In the genomic region with DNA sequence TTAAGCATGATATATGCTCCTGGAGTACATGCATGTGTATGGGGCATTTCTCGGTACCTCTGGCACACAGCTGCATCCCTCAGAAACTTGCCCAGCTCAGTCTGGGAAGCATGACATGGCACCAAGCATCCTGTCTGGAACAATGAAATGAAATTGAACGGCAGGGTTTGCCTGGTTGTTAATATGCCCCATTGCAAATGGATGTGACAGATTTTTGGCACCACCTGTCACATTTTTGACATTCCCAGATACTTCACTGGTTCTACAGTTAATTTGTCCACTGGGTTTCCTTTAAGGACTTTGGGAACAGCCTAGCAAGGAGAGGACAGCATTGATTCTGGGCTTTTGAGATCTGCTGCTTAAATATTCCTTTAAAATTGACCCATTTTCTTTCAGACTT, we compare ENCODE assay signal across 27 cellular contexts.
"Had no signal": no experiment of that assay in that cellular context is flagged by ENCODE, and none has a peak within 500 bp of the region (broad histone marks: within the 10 kb centered on the region; RNA-seq: fewer than 3 reads in every experiment).

No MANE protein-coding gene starts in this region.

- H3K27ac Mint-ChIP-seq: activated CD4-positive, alpha-beta memory T cell treated with anti-CD3 and anti-CD28 coated beads, Interleukin-2, amount 10 ng/mL, durations not matched to agents 7 days and 5 days; activated CD4-positive, alpha-beta T cell treated with anti-CD3 and anti-CD28 coated beads, Interleukin-2, amount 10 ng/mL, durations not matched to agents 24 days and 14 days; activated T-cell treated with anti-CD3 and anti-CD28 coated beads, Interleukin-2, amount 50 U/mL, for 24 hours; dendritic cell treated with granulocyte-macrophage colony-stimulating factor and Interleukin-4, amounts not matched to agents 40 ng/mL and 50 ng/mL, for 4 days; naive thymus-derived CD4-positive, alpha-beta T cell; stimulated activated naive B cell treated with anti-CD40 and anti-IgM and Interleukin-4, amounts not matched to agents 10 μg/mL and 1 μg/mL and 100 μg/mL, for 72 hours; T-helper 1 cell treated with Interleukin-12 subunit alpha and Interleukin-12 subunit beta and Interleukin-4 antibody, amounts not matched to agents 30 μg/mL and 1 μg/mL, for 36 hours had no signal

- H3K4me3 Mint-ChIP-seq: activated CD4-positive, alpha-beta memory T cell treated with anti-CD3 and anti-CD28 coated beads, Interleukin-2, amount 10 ng/mL, durations not matched to agents 7 days and 5 days; activated CD4-positive, alpha-beta T cell treated with anti-CD3 and anti-CD28 coated beads, Interleukin-2, amount 10 ng/mL, durations not matched to agents 24 days and 14 days; activated T-cell treated with anti-CD3 and anti-CD28 coated beads, Interleukin-2, amount 50 U/mL, for 24 hours; dendritic cell treated with granulocyte-macrophage colony-stimulating factor and Interleukin-4, amounts not matched to agents 40 ng/mL and 50 ng/mL, for 4 days; naive thymus-derived CD4-positive, alpha-beta T cell; neural crest cell; stimulated activated naive B cell treated with anti-CD40 and anti-IgM and Interleukin-4, amounts not matched to agents 10 μg/mL and 1 μg/mL and 100 μg/mL, for 72 hours; T-helper 1 cell treated with Interleukin-12 subunit alpha and Interleukin-12 subunit beta and Interleukin-4 antibody, amounts not matched to agents 30 μg/mL and 1 μg/mL, for 36 hours had no signal

- DNase-seq: activated CD4-positive, alpha-beta memory T cell treated with anti-CD3 and anti-CD28 coated beads, Interleukin-2, amount 10 ng/mL, durations not matched to agents 7 days and 5 days; activated CD4-positive, alpha-beta T cell treated with anti-CD3 and anti-CD28 coated beads, Interleukin-2, amount 10 ng/mL, durations not matched to agents 24 days and 14 days; activated CD8-positive, alpha-beta memory T cell treated with anti-CD3 and anti-CD28 coated beads, Interleukin-2, amount 50 U/mL, for 48 hours; activated gamma-delta T cell treated with Interleukin-2 at 50 U/mL for 16 hours; activated naive CD4-positive, alpha-beta T cell treated with anti-CD3 and anti-CD28 coated beads, Interleukin-2, amount 50 U/mL, for 16 hours; activated T-cell treated with anti-CD3 and anti-CD28 coated beads, Interleukin-2, amount 50 U/mL, for 24 hours; amniotic stem cell; caudate nucleus; effector CD4-positive, alpha-beta T cell; esophagus squamous epithelium; foreskin melanocyte; mammary epithelial cell; midbrain; naive thymus-derived CD4-positive, alpha-beta T cell; nucleus accumbens; psoas muscle; stimulated activated CD4-positive, alpha-beta T cell treated with anti-CD3 and anti-CD28 coated beads, Interleukin-15, amount 100 ng/mL, for 24 hours; stimulated activated CD4-positive, alpha-beta T cell treated with anti-CD3 and anti-CD28 coated beads, Interleukin-2, amount 100 ng/mL, for 24 hours; stimulated activated naive B cell treated with anti-CD40 and anti-IgM and Interleukin-4, amounts not matched to agents 10 μg/mL and 1 μg/mL and 100 μg/mL, for 72 hours; stomach; T1000; thyroid gland; upper lobe of left lung; WERI-Rb-1 had no signal

- H3K36me3 Mint-ChIP-seq: naive thymus-derived CD4-positive, alpha-beta T cell; stimulated activated naive B cell treated with anti-CD40 and anti-IgM and Interleukin-4, amounts not matched to agents 10 μg/mL and 1 μg/mL and 100 μg/mL, for 72 hours had no signal

- H3K9me3 Mint-ChIP-seq: activated CD4-positive, alpha-beta memory T cell treated with anti-CD3 and anti-CD28 coated beads, Interleukin-2, amount 10 ng/mL, durations not matched to agents 7 days and 5 days; activated CD4-positive, alpha-beta T cell treated with anti-CD3 and anti-CD28 coated beads, Interleukin-2, amount 10 ng/mL, durations not matched to agents 24 days and 14 days; activated T-cell treated with anti-CD3 and anti-CD28 coated beads, Interleukin-2, amount 50 U/mL, for 24 hours; dendritic cell treated with granulocyte-macrophage colony-stimulating factor and Interleukin-4, amounts not matched to agents 40 ng/mL and 50 ng/mL, for 4 days; neural crest cell; stimulated activated naive B cell treated with anti-CD40 and anti-IgM and Interleukin-4, amounts not matched to agents 10 μg/mL and 1 μg/mL and 100 μg/mL, for 72 hours; T-helper 1 cell treated with Interleukin-12 subunit alpha and Interleukin-12 subunit beta and Interleukin-4 antibody, amounts not matched to agents 30 μg/mL and 1 μg/mL, for 36 hours had no signal

- H3K27me3 Mint-ChIP-seq: activated CD4-positive, alpha-beta memory T cell treated with anti-CD3 and anti-CD28 coated beads, Interleukin-2, amount 10 ng/mL, durations not matched to agents 7 days and 5 days; activated CD4-positive, alpha-beta T cell treated with anti-CD3 and anti-CD28 coated beads, Interleukin-2, amount 10 ng/mL, durations not matched to agents 24 days and 14 days; activated T-cell treated with anti-CD3 and anti-CD28 coated beads, Interleukin-2, amount 50 U/mL, for 24 hours; dendritic cell treated with granulocyte-macrophage colony-stimulating factor and Interleukin-4, amounts not matched to agents 40 ng/mL and 50 ng/mL, for 4 days; stimulated activated naive B cell treated with anti-CD40 and anti-IgM and Interleukin-4, amounts not matched to agents 10 μg/mL and 1 μg/mL and 100 μg/mL, for 72 hours had no signal

- H3K4me3 ChIP-seq: esophagus squamous epithelium, psoas muscle, stomach, thyroid gland, upper lobe of left lung had no signal

- H3K4me1 Mint-ChIP-seq: activated CD4-positive, alpha-beta memory T cell treated with anti-CD3 and anti-CD28 coated beads, Interleukin-2, amount 10 ng/mL, durations not matched to agents 7 days and 5 days; activated CD4-positive, alpha-beta T cell treated with anti-CD3 and anti-CD28 coated beads, Interleukin-2, amount 10 ng/mL, durations not matched to agents 24 days and 14 days; naive thymus-derived CD4-positive, alpha-beta T cell; stimulated activated naive B cell treated with anti-CD40 and anti-IgM and Interleukin-4, amounts not matched to agents 10 μg/mL and 1 μg/mL and 100 μg/mL, for 72 hours had no signal
